In the genomic region with DNA sequence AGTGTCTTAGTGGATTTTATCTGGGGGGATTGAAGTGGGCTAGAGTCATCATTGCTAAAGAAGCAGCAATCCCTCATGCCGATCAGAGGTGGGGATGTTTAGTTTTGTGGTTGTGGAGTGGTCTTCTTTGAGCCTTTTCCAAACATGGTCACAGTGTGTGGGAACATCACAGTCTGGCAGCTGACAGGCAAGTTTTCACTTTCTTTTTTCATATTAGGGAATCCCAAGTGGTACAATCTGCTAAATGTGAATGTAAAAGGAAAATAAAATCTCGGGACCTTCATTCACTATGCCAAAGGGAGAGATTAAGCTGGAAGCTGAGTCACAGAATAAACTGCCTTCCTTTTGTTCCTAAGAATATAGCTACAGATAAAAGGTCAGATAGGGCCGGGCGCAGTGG, we compare ENCODE assay signal across 1 cellular context.
TF ChIP-seq lines count a peak whose summit lies in the region.

No MANE protein-coding gene starts in this region.

TF ChIP-seq in IMR-90, 13 proteins besides CTCF, POLR2A, EP300 and RAD21 (continued from another document):
- TF ChIP-seq, protein P1, sequence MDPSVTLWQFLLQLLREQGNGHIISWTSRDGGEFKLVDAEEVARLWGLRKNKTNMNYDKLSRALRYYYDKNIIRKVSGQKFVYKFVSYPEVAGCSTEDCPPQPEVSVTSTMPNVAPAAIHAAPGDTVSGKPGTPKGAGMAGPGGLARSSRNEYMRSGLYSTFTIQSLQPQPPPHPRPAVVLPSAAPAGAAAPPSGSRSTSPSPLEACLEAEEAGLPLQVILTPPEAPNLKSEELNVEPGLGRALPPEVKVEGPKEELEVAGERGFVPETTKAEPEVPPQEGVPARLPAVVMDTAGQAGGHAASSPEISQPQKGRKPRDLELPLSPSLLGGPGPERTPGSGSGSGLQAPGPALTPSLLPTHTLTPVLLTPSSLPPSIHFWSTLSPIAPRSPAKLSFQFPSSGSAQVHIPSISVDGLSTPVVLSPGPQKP (IDR thresholded peaks at IDR 0.05; ENCODE audit: borderline replicate concordance, low read depth, low read length): no peak
- TF ChIP-seq MXI1 (IDR thresholded peaks at IDR 0.05; ENCODE audit: borderline replicate concordance, low read depth, low read length) (no peak), MAZ (IDR thresholded peaks at IDR 0.05; ENCODE audit: borderline replicate concordance, low read depth, low read length) (no peak), BHLHE40 (IDR thresholded peaks at IDR 0.05; ENCODE audit: low read depth, low read length) (no peak), RCOR1 (IDR thresholded peaks at IDR 0.05; ENCODE audit: insufficient replicate concordance, low read length) (no peak), RFX5 (IDR thresholded peaks at IDR 0.05; ENCODE audit: low read depth, low read length) (no peak), CHD1 (IDR thresholded peaks at IDR 0.05; ENCODE audit: low read depth, low read length) (no peak), USF2 (IDR thresholded peaks at IDR 0.05; ENCODE audit: low read depth, low read length) (no peak), NFE2L2 (IDR thresholded peaks at IDR 0.05; ENCODE audit: low read depth, low read length) (no peak), MAFK (IDR thresholded peaks at IDR 0.05; ENCODE audit: low read depth, low read length) (no peak), CEBPB (IDR thresholded peaks at IDR 0.05; ENCODE audit: low read depth, low read length) (no peak), SMC3 (IDR thresholded peaks at IDR 0.05; ENCODE audit: low read depth, low read length) (no peak)
TF ChIP-seq in IMR-90: peak in this region for 0.
